ENCODE assay signal across 12 cellular contexts in genomic region chr1:205604059-205604458, GRCh38.
"Had no signal": no experiment of that assay in that cellular context is flagged by ENCODE, and none has a peak within 500 bp of the region (broad histone marks: within the 10 kb centered on the region; RNA-seq: fewer than 3 reads in every experiment).

No MANE protein-coding gene starts in this region.

- DNase-seq: activated CD4-positive, alpha-beta T cell treated with anti-CD3 and anti-CD28 coated beads, Interleukin-2, amount 10 ng/mL, durations not matched to agents 24 days and 14 days; activated naive CD8-positive, alpha-beta T cell treated with anti-CD3 and anti-CD28 coated beads, Interleukin-2, amount 10 ng/mL, durations not matched to agents 7 days and 5 days; aorta; foreskin melanocyte; heart left ventricle; left colon; mammary epithelial cell; sigmoid colon; stimulated activated CD4-positive, alpha-beta T cell treated with anti-CD3 and anti-CD28 coated beads, Interleukin-2, amount 100 ng/mL, for 24 hours; stimulated activated naive B cell treated with anti-CD40 and anti-IgM and Interleukin-4, amounts not matched to agents 10 μg/mL and 1 μg/mL and 100 μg/mL, for 72 hours; T1000 had no signal

- H3K27me3 ChIP-seq: heart left ventricle, sigmoid colon had no signal

- ATAC-seq: heart left ventricle; left colon; stimulated activated naive B cell treated with anti-CD40 and anti-IgM and Interleukin-4, amounts not matched to agents 10 μg/mL and 1 μg/mL and 100 μg/mL, for 72 hours had no signal

- H3K4me3 ChIP-seq: heart left ventricle, sigmoid colon had no signal

- H3K27me3 Mint-ChIP-seq: activated CD4-positive, alpha-beta T cell treated with anti-CD3 and anti-CD28 coated beads, Interleukin-2, amount 10 ng/mL, durations not matched to agents 24 days and 14 days; activated naive CD8-positive, alpha-beta T cell treated with anti-CD3 and anti-CD28 coated beads, Interleukin-2, amount 10 ng/mL, durations not matched to agents 7 days and 5 days; stimulated activated naive B cell treated with anti-CD40 and anti-IgM and Interleukin-4, amounts not matched to agents 10 μg/mL and 1 μg/mL and 100 μg/mL, for 72 hours had no signal

- H3K27ac ChIP-seq: heart left ventricle, sigmoid colon had no signal

- H3K9me3 Mint-ChIP-seq: activated CD4-positive, alpha-beta T cell treated with anti-CD3 and anti-CD28 coated beads, Interleukin-2, amount 10 ng/mL, durations not matched to agents 24 days and 14 days; activated naive CD8-positive, alpha-beta T cell treated with anti-CD3 and anti-CD28 coated beads, Interleukin-2, amount 10 ng/mL, durations not matched to agents 7 days and 5 days; nephron; stimulated activated naive B cell treated with anti-CD40 and anti-IgM and Interleukin-4, amounts not matched to agents 10 μg/mL and 1 μg/mL and 100 μg/mL, for 72 hours had no signal

- H3K4me3 Mint-ChIP-seq: activated CD4-positive, alpha-beta T cell treated with anti-CD3 and anti-CD28 coated beads, Interleukin-2, amount 10 ng/mL, durations not matched to agents 24 days and 14 days; activated naive CD8-positive, alpha-beta T cell treated with anti-CD3 and anti-CD28 coated beads, Interleukin-2, amount 10 ng/mL, durations not matched to agents 7 days and 5 days; nephron; stimulated activated naive B cell treated with anti-CD40 and anti-IgM and Interleukin-4, amounts not matched to agents 10 μg/mL and 1 μg/mL and 100 μg/mL, for 72 hours had no signal

- H3K9me3 ChIP-seq: heart left ventricle, sigmoid colon had no signal

- H3K27ac Mint-ChIP-seq: activated CD4-positive, alpha-beta T cell treated with anti-CD3 and anti-CD28 coated beads, Interleukin-2, amount 10 ng/mL, durations not matched to agents 24 days and 14 days; activated naive CD8-positive, alpha-beta T cell treated with anti-CD3 and anti-CD28 coated beads, Interleukin-2, amount 10 ng/mL, durations not matched to agents 7 days and 5 days; stimulated activated naive B cell treated with anti-CD40 and anti-IgM and Interleukin-4, amounts not matched to agents 10 μg/mL and 1 μg/mL and 100 μg/mL, for 72 hours had no signal
